8 cellular contexts compared by ENCODE assay signal in the genomic region with DNA sequence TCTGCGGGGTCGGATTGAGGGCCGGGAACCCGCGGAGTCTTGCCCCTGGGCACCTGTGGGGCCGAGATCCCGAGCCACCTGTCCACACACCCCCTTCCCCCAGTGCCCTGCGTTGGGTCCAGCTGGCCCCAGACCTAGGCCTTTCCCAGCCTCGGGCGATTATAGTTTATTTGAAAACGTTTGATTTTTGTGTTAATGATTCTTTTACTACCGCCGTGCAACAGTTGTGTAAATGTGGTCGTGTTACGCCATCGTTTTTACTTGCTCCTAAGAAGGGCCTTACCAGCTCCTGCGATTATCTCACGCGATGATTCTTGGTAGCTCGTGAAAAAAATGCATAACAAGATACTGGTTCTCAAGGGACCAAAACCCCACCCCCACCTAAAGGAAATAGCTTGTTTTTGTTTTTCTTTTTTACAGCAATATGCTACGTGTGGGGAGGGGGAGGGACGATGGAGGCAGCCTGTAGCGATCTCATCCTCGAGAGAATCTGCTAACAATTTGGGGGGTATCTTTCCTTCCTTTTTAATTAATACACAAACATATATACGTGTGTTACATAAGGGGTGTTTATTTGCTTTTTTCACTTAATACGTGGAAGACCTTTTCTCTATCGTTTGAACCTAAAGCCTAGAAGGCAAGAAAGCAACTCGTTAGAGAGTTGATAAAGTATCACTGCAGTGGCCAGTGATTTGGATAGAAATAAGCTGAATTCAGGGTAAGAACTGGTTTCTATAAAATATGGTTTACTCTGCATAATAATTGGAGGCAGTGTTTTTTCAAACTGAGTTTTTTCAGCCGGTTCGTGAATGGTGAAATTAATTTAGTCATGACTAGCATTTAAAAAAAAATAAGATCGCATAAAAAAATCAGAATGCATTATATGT. TPM values are rescaled to one million over a fixed set of nuclear protein-coding genes. Genes with fewer than 3 reads are reported as not detected.
A peak's percentile ranks its signal among the peaks of the same experiment; 100 is the strongest.
DNase-seq lines count a peak whose midpoint lies in the region; ATAC-seq and TF ChIP-seq lines count a peak whose summit lies in the region.

No MANE protein-coding gene starts in this region.

- TF ChIP-seq CTCF in left lung (IDR thresholded peaks at IDR 0.05) = no peak

- peak overlapping the region; percentile 87 for H3K4me3 Mint-ChIP-seq in central memory CD8-positive, alpha-beta T cell

- WGBS in thymus = 7% methylated on average over 31 of the region's 31 CpGs

- intact Hi-C loops in left lung (cut with DNase I) = no loop called here

- no peaks in the 10 kb centered on the region for H3K36me3 ChIP-seq in left lung
- no peaks in the 10 kb centered on the region for H3K36me3 ChIP-seq in thymus (ENCODE audit: control insufficient read depth, insufficient read depth)

- DNase-seq in Ammon's horn (ENCODE audit: low spot score) (peak; percentile 8), NCI-H82 treated with DMSO at 0.1 percent for 48 hours (lab: John Stamatoyannopoulos, UW; ENCODE audit: unreplicated experiment) (peak; percentile 35), left lung (no peak), ureter (ENCODE audit: low spot score) (no peak)
- no peak for DNase-seq in central memory CD8-positive, alpha-beta T cell (ENCODE audit: low spot score in 2 of 2)

- peaks cover 8% of the 10 kb centered on the region for H3K36me3 Mint-ChIP-seq in central memory CD8-positive, alpha-beta T cell (ENCODE audit: insufficient read depth)

- peak overlapping the region; percentile 81 for H3K27ac Mint-ChIP-seq in central memory CD8-positive, alpha-beta T cell (ENCODE audit: low read depth)

- H3K4me3 ChIP-seq in left lung (peak overlapping the region; percentile 50 to 58), thymus (ENCODE audit: low read length) (peak overlapping the region; percentile 81)

- H3K4me1 ChIP-seq in left lung (peaks cover 0 to 8% of the 10 kb centered on the region in 2 donors), thymus (ENCODE audit: control insufficient read depth, insufficient read depth, low read length) (peaks cover 8% of the 10 kb centered on the region)

- ATAC-seq in GM18502 (IDR thresholded peaks at IDR 0.05; ENCODE audit: poor library complexity, unreplicated experiment) (peak; percentile 37), HG02970 (IDR thresholded peaks at IDR 0.05; ENCODE audit: low FRiP score, unreplicated experiment) (peak; percentile 34), left lung (peak; percentile 45)
- ATAC-seq in central memory CD8-positive, alpha-beta T cell (replicated peaks; ENCODE audit: extremely low read depth, poor library complexity, severe bottlenecking) = no peak

- H3K9me3 Mint-ChIP-seq in central memory CD8-positive, alpha-beta T cell = no peaks in the 10 kb centered on the region

- peaks cover 42% of the 10 kb centered on the region for H3K27me3 Mint-ChIP-seq in central memory CD8-positive, alpha-beta T cell

- peaks cover 15% of the 10 kb centered on the region for H3K4me1 Mint-ChIP-seq in central memory CD8-positive, alpha-beta T cell

- H3K27me3 ChIP-seq in left lung = peaks cover 63 to 96% of the 10 kb centered on the region in 2 donors
- H3K27me3 ChIP-seq in thymus (ENCODE audit: control insufficient read depth, insufficient read depth) = peaks cover 32% of the 10 kb centered on the region

- H3K9me3 ChIP-seq in left lung = no peaks in the 10 kb centered on the region
- H3K9me3 ChIP-seq in thymus (ENCODE audit: control insufficient read depth) = no peaks in the 10 kb centered on the region

- H3K27ac ChIP-seq in left lung (no peak overlapping the region), thymus (ENCODE audit: low read depth) (peak overlapping the region; percentile 79)

RNA-seq across cellular contexts. Expression of gene ZDBF2, which starts 1.1 kb away (rescaled TPM):
- total RNA-seq in left lung (1 to 10 TPM; 6.1 to 6.9 TPM), ureter (13.0 TPM)
- 3.1 TPM for polyA plus RNA-seq in thymus

Comparison
In these comparisons a context has a peak if more than half of its experiments do, and no peak if none do; other contexts are left out.
1. DNase-seq: peak in Ammon's horn (single experiment) and NCI-H82 treated with DMSO at 0.1 percent for 48 hours (single experiment); none in central memory CD8-positive, alpha-beta T cell (0 of 2), left lung (0 of 2) and ureter (single experiment).